Comparison of ENCODE assay signal across 13 cellular contexts in genomic region chr2:11676640-11677039, GRCh38. TPM values are rescaled to one million over a fixed set of nuclear protein-coding genes. Genes with fewer than 3 reads are reported as not detected.
DNase-seq lines count a peak whose midpoint lies in the region; ATAC-seq, FAIRE-seq and TF ChIP-seq lines count a peak whose summit lies in the region.
"Had no signal": no experiment of that assay in that cellular context is flagged by ENCODE, and none has a peak within 500 bp of the region (broad histone marks: within the 10 kb centered on the region; RNA-seq: fewer than 3 reads in every experiment).

No MANE protein-coding gene starts in this region.

- ATAC-seq in Right ventricle myocardium superior (ENCODE audit: poor library complexity) (peak; percentile 5), right cardiac atrium (no peak), HG03108 (IDR thresholded peaks at IDR 0.05; ENCODE audit: unreplicated experiment) (no peak)
- ATAC-seq: activated CD8-positive, alpha-beta T cell treated with anti-CD3 and anti-CD28 coated beads for 36 hours; activated T-helper 17 cell treated with anti-CD3 and anti-CD28 coated beads, Interleukin-2, amount 50 U/mL, for 72 hours had no signal

- no peak overlapping the region for H4K8ac ChIP-seq in H1 (ENCODE audit: extremely low read depth, insufficient read depth, low read length)

- H3K4me3 ChIP-seq in right cardiac atrium (ENCODE audit: low read length), result no peak overlapping the region
- no peak overlapping the region for H3K4me3 ChIP-seq in H1 (ENCODE audit: extremely low read depth in 1 of 4, insufficient read depth in 2 of 4, low read depth in 3 of 4, low read length in 4 of 4)
- H3K4me3 ChIP-seq: stomach had no signal

- no peaks in the 10 kb centered on the region for H3K79me1 ChIP-seq in H1 (ENCODE audit: low read depth, low read length)

- no peak overlapping the region for H3K4ac ChIP-seq in H1 (replicated peaks; ENCODE audit: insufficient read length, low read depth, low read length)

- no peaks in the 10 kb centered on the region for H3K27me3 ChIP-seq in right cardiac atrium (ENCODE audit: control insufficient read depth, insufficient read depth)
- no peaks in the 10 kb centered on the region; a peak in 1 of 7 replicates for H3K27me3 ChIP-seq in H1 (replicated peaks in 1 of 4; ENCODE audit: control insufficient read depth in 3 of 4, extremely low read depth in 1 of 4, insufficient read depth in 3 of 4, low read length in 3 of 4)

- intact Hi-C loops in Right ventricle myocardium superior (cut with DNase I), result no loop called here
- intact Hi-C loops in right cardiac atrium (cut with DNase I), result no loop called here

- CTCF ChIA-PET in H1 (lab: Charles Lee; ENCODE audit: partially characterized antibody), result interaction anchor here (1.0 to 3.4 kb wide), 4 partner anchors 11 to 98 kb away, joined by 3 to 16 read pairs (median 8); no protein-coding TSS in a partner anchor

- no peaks in the 10 kb centered on the region for H3K36me3 Mint-ChIP-seq in type B pancreatic cell

- no peak overlapping the region for H2AFZ ChIP-seq in H1 (ENCODE audit: low read length)

- H3K27ac Mint-ChIP-seq in type B pancreatic cell, result no peak overlapping the region
- H3K27ac Mint-ChIP-seq: activated CD8-positive, alpha-beta T cell treated with anti-CD3 and anti-CD28 coated beads for 36 hours; activated T-helper 17 cell treated with anti-CD3 and anti-CD28 coated beads, Interleukin-2, amount 50 U/mL, for 72 hours had no signal

- peaks cover 13% of the 10 kb centered on the region for H3K4me1 Mint-ChIP-seq in type B pancreatic cell (ENCODE audit: unreplicated experiment)
- H3K4me1 Mint-ChIP-seq: activated T-helper 17 cell treated with anti-CD3 and anti-CD28 coated beads, Interleukin-2, amount 50 U/mL, for 72 hours had no signal

- H3K27ac ChIP-seq in right cardiac atrium (ENCODE audit: low read length), result no peak overlapping the region
- H3K27ac ChIP-seq in H1 (ENCODE audit: low read depth, low read length), result no peak overlapping the region
- H3K27ac ChIP-seq: stomach had no signal

- no peak for TF ChIP-seq RAD21 in H1 (IDR thresholded peaks at IDR 0.05 in 1 of 2, conservative IDR thresholded peaks at IDR 0.05 in 1 of 2; ENCODE audit: low read depth in 2 of 2, low read length in 2 of 2)

- H3K23me2 ChIP-seq in H1 (ENCODE audit: low read depth, low read length), result no peaks in the 10 kb centered on the region

- no peak overlapping the region for H2BK20ac ChIP-seq in H1 (ENCODE audit: low read length)

- H2BK15ac ChIP-seq in H1 (ENCODE audit: low read length), result 0 out of 2 replicates have a peak overlapping the region, but pooled peaks have one; percentile 46

- no peak overlapping the region for H2BK120ac ChIP-seq in H1 (replicated peaks; ENCODE audit: low read depth, low read length)

- no peak for TF ChIP-seq POLR2A in H1 (IDR thresholded peaks at IDR 0.05; ENCODE audit: control extremely low read depth in 1 of 2, low read depth in 2 of 2, low read length in 2 of 2)

- H3K4me3 Mint-ChIP-seq in type B pancreatic cell, result no peak overlapping the region
- H3K4me3 Mint-ChIP-seq: activated CD8-positive, alpha-beta T cell treated with anti-CD3 and anti-CD28 coated beads for 36 hours; activated T-helper 17 cell treated with anti-CD3 and anti-CD28 coated beads, Interleukin-2, amount 50 U/mL, for 72 hours had no signal

- no peaks in the 10 kb centered on the region for H3K36me3 ChIP-seq in H1 (ENCODE audit: control insufficient read depth in 2 of 4, insufficient read depth in 4 of 4, low read length in 3 of 4)
- H3K36me3 ChIP-seq: stomach had no signal

- peaks cover 56% of the 10 kb centered on the region for H3K27me3 Mint-ChIP-seq in type B pancreatic cell

- no peaks in the 10 kb centered on the region for H3K9me3 Mint-ChIP-seq in type B pancreatic cell
- H3K9me3 Mint-ChIP-seq: activated CD8-positive, alpha-beta T cell treated with anti-CD3 and anti-CD28 coated beads for 36 hours; activated T-helper 17 cell treated with anti-CD3 and anti-CD28 coated beads, Interleukin-2, amount 50 U/mL, for 72 hours had no signal

- WGBS in right cardiac atrium, result 50% methylated on average over 11 of the region's 11 CpGs
- WGBS in H1 (ENCODE audit: extremely low coverage in 1 of 2, insufficient coverage in 1 of 2, insufficient read length in 1 of 2, insufficient replicate concordance in 2 of 2, low coverage in 1 of 2, low lambda C conversion rate in 2 of 2, missing lambda C conversion rate in 1 of 2), 2 experiments, result 85% methylated on average over 11 of the region's 11 CpGs; no CpG with 5 or more reads in 1 of the 2 experiments

- TF ChIP-seq CTCF in H1 (IDR thresholded peaks at IDR 0.05; ENCODE audit: control extremely low read depth in 1 of 3, insufficient read depth in 1 of 3, low read depth in 1 of 3, low read length in 3 of 3) (no peak), type B pancreatic cell (conservative IDR thresholded peaks at IDR 0.05) (peak; percentile 38)

- no peak overlapping the region for H3K18ac ChIP-seq in H1 (ENCODE audit: extremely low read depth, low read length)

- FAIRE-seq in H1 (lab: Jason Lieb, UNC), result no peak

- no peaks in the 10 kb centered on the region for H3K9me3 ChIP-seq in right cardiac atrium (ENCODE audit: control insufficient read depth, low read length)
- H3K9me3 ChIP-seq in H1 (ENCODE audit: insufficient read depth in 2 of 2, low read depth in 1 of 2, low read length in 1 of 2), result no peaks in the 10 kb centered on the region

- no peak overlapping the region for H2AK5ac ChIP-seq in H1 (ENCODE audit: low read depth, low read length)

- no peak overlapping the region; a peak in 1 of 4 replicates for H3K4me2 ChIP-seq in H1 (ENCODE audit: insufficient read depth in 1 of 2, low read depth in 2 of 2, low read length in 2 of 2)

- DNase-seq in Right ventricle myocardium superior (no peak), right cardiac atrium (no peak), NCI-H345 treated with DMSO at 0.1 percent for 48 hours (lab: John Stamatoyannopoulos, UW; ENCODE audit: unreplicated experiment) (peak; percentile 42), H1 (ENCODE audit: low read depth in 1 of 2, low spot score in 2 of 2) (no peak), type B pancreatic cell (ENCODE audit: extremely low spot score, unreplicated experiment) (no peak), Ammon's horn (ENCODE audit: low spot score) (no peak), iPS-NIHi11 (ENCODE audit: low spot score) (no peak)
- DNase-seq: activated CD8-positive, alpha-beta T cell treated with anti-CD3 and anti-CD28 coated beads for 36 hours; aorta; NCI-H1092 treated with DMSO at 0.1 percent for 48 hours had no signal

- H2BK12ac ChIP-seq in H1 (ENCODE audit: low read depth, low read length), result peak overlapping the region; percentile 39; the same call in 1 of the 2 replicates

- H3K79me2 ChIP-seq in H1 (ENCODE audit: control insufficient read depth in 1 of 2, insufficient read depth in 2 of 2, low read length in 2 of 2), result no peaks in the 10 kb centered on the region

- H3K14ac ChIP-seq in H1 (ENCODE audit: insufficient read length), result no peak overlapping the region

- H4K91ac ChIP-seq in H1 (replicated peaks; ENCODE audit: insufficient read length, low read length), result no peak overlapping the region

- POLR2A ChIA-PET in H1 (lab: Charles Lee; ENCODE audit: partially characterized antibody), result no interaction called here

- no peak overlapping the region for H3K23ac ChIP-seq in H1 (ENCODE audit: insufficient read length)

- H3K4me1 ChIP-seq in right cardiac atrium (ENCODE audit: control insufficient read depth, insufficient read depth, low read length) (peaks cover 3% of the 10 kb centered on the region), H1 (replicated peaks in 1 of 4; ENCODE audit: control insufficient read depth in 3 of 4, insufficient read depth in 4 of 4, low read length in 3 of 4) (peaks cover 3 to 14% (median 9%) of the 10 kb centered on the region in 4 experiments; a peak in 6 of 7 replicates)

- no peak overlapping the region for H4K5ac ChIP-seq in H1 (ENCODE audit: insufficient read length, low read depth, low read length)

- no peak for TF ChIP-seq EP300 in H1 (IDR thresholded peaks at IDR 0.05; ENCODE audit: borderline replicate concordance in 1 of 2, low read depth in 2 of 2, low read length in 2 of 2)

- no peak overlapping the region for H3K56ac ChIP-seq in H1 (replicated peaks; ENCODE audit: insufficient read length, low read depth, low read length)

- H4K20me1 ChIP-seq in H1 (replicated peaks in 1 of 2; ENCODE audit: control insufficient read depth in 1 of 2, insufficient read depth in 2 of 2, low read length in 2 of 2), result no peaks in the 10 kb centered on the region

- no peak overlapping the region for H2BK5ac ChIP-seq in H1 (ENCODE audit: low read depth, low read length)

- no peak overlapping the region for H3K9ac ChIP-seq in H1 (replicated peaks in 1 of 4; ENCODE audit: extremely low read depth in 1 of 4, low read depth in 3 of 4, low read length in 3 of 4)

TF ChIP-seq in H1, 55 proteins besides CTCF, POLR2A, EP300 and RAD21:
- TF ChIP-seq KDM1A (IDR thresholded peaks at IDR 0.05; ENCODE audit: borderline replicate concordance, low read length) (no peak), BRCA1 (IDR thresholded peaks at IDR 0.05; ENCODE audit: low read depth, low read length) (no peak)

RNA-seq across cellular contexts. Expression of gene NTSR2, which starts 6.6 kb away (rescaled TPM):
- 0.19 TPM for total RNA-seq in Right ventricle myocardium superior
- under 1 TPM in 1 of 4 donors, not detected in 3; 0.15 TPM for total RNA-seq in right cardiac atrium
- polyA plus RNA-seq in right cardiac atrium, result 0.16 TPM
- total RNA-seq in H1 (2021; fragmentation: NEBNext Ultra II Directional; extraction: Animal tissue kit (Norgen Biotek cat#: 25700)), result not detected in 2 replicates
- 0.05 and 0.09 TPM in 2 replicates for polyA plus RNA-seq in H1 (2011; rRNA removed)
- polyA plus RNA-seq in H1 (2011; cell fraction: cytosol; rRNA removed), result not detected
- polyA plus RNA-seq in H1 (2011; cell fraction: nucleus; rRNA removed), result 0.07 TPM
- 0.10 TPM in 1 of 4 replicates, not detected in the others for polyA plus RNA-seq in H1 (2012, experiment 1 of 2)
- polyA plus RNA-seq in H1 (2012, experiment 2 of 2), result not detected
- polyA plus RNA-seq in H1 (2013, experiment 1 of 2), result 0.14 TPM
- 0.13 TPM for polyA plus RNA-seq in H1 (2013, experiment 2 of 2)
- not detected in 2 replicates for polyA minus RNA-seq in H1 (2011; rRNA and poly(A)+ RNA removed)
- polyA minus RNA-seq in H1 (2011; cell fraction: cytosol; rRNA and poly(A)+ RNA removed), result not detected
- polyA minus RNA-seq in H1 (2011; cell fraction: nucleus; rRNA and poly(A)+ RNA removed), result not detected
- total RNA-seq in type B pancreatic cell (ENCODE audit: low replicate concordance), result not detected in 2 replicates
- total RNA-seq: activated CD8-positive, alpha-beta T cell treated with anti-CD3 and anti-CD28 coated beads for 36 hours; activated T-helper 17 cell treated with anti-CD3 and anti-CD28 coated beads, Interleukin-2, amount 50 U/mL, for 72 hours; aorta; stomach had no signal
- polyA plus RNA-seq: aorta, stomach had no signal
